In the genomic region with DNA sequence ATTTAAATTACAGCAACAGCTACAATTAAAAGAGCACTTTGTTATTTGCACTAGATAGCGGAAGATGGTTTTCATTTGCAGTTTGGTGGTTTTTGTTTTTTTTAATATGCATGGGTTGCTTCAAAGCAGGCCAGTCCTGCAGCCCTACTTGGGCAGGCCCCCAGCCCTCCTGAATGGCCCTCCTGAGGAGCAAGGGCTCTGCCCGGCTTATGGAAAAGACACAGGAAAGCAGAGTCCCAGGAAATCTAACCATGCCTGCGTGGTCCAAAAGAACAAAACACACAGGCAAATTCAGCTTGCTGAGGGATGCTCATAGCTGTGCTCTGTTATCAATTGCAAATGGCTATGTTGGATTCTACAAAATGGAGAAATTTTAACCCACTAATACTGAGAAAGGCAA, we compare ENCODE assay signal across 8 cellular contexts.
"Had no signal": no experiment of that assay in that cellular context is flagged by ENCODE, and none has a peak within 500 bp of the region (broad histone marks: within the 10 kb centered on the region; RNA-seq: fewer than 3 reads in every experiment).

No MANE protein-coding gene starts in this region.

- H3K4me2 ChIP-seq: KMS-11 had no signal

- H3K27ac Mint-ChIP-seq: IgD-negative memory B cell had no signal

- DNase-seq: GOT3, H9, HCEC 1CT, KBM-7 had no signal

- ATAC-seq: HepG2 had no signal

- H3K4me3 Mint-ChIP-seq: H9, IgD-negative memory B cell had no signal

- H3K27ac ChIP-seq: HL-60, KMS-11 had no signal
